In genomic region chr14:68680541-68681051, GRCh38 we compare ENCODE assay signal across 13 cellular contexts.
DNase-seq lines count a peak whose midpoint lies in the region; ATAC-seq, FAIRE-seq and TF ChIP-seq lines count a peak whose summit lies in the region.
"Had no signal": no experiment of that assay in that cellular context is flagged by ENCODE, and none has a peak within 500 bp of the region (broad histone marks: within the 10 kb centered on the region; RNA-seq: fewer than 3 reads in every experiment).

No MANE protein-coding gene starts in this region.

- CTCF ChIA-PET in A549 (lab: Yijun Ruan, JAX), result interaction anchor here (1.2 to 2.5 kb wide), 3 partner anchors 32 to 747 kb away, joined by 3 to 6 read pairs (median 4); no protein-coding TSS in a partner anchor
- CTCF ChIA-PET in activated CD4-positive, alpha-beta T cell treated with anti-CD3 and anti-CD28 coated beads, Interleukin-2, amount 10 ng/mL, durations not matched to agents 7 days and 5 days (lab: Charles Lee), result interaction anchor here (1.0 to 1.1 kb wide), 2 partner anchors 8 to 109 kb away, joined by 3 to 7 read pairs; no protein-coding TSS in a partner anchor

- no peak overlapping the region for H3K23ac ChIP-seq in trophoblast cell (ENCODE audit: low read length)

- peaks cover 47% of the 10 kb centered on the region for H3K4me1 Mint-ChIP-seq in activated CD4-positive, alpha-beta T cell treated with anti-CD3 and anti-CD28 coated beads, Interleukin-2, amount 10 ng/mL, durations not matched to agents 7 days and 5 days

- peaks cover 7% of the 10 kb centered on the region; the same call in 1 of the 3 replicates for H3K9me3 ChIP-seq in A549
- no peaks in the 10 kb centered on the region for H3K9me3 ChIP-seq in trophoblast cell (ENCODE audit: insufficient read depth, low read depth, low read length)

- H3K18ac ChIP-seq in trophoblast cell (ENCODE audit: low read length), result no peak overlapping the region

- H3K79me2 ChIP-seq in trophoblast cell (ENCODE audit: control insufficient read depth, insufficient read depth, low read length, poor library complexity), result peaks cover 11% of the 10 kb centered on the region

- no peak overlapping the region for H3K4ac ChIP-seq in trophoblast cell (ENCODE audit: low read depth, low read length)

- no peak overlapping the region for H2AFZ ChIP-seq in trophoblast cell (ENCODE audit: insufficient read depth, low read length, poor library complexity)

- 89% methylated on average over 9 of the region's 9 CpGs for WGBS in A549 (ENCODE audit: missing lambda C conversion rate)
- no CpG with 5 or more reads among the region's 9 CpGs for WGBS in trophoblast cell (ENCODE audit: extremely low coverage, insufficient coverage, insufficient read length)

- H3K36me3 Mint-ChIP-seq in activated CD4-positive, alpha-beta T cell treated with anti-CD3 and anti-CD28 coated beads, Interleukin-2, amount 10 ng/mL, durations not matched to agents 7 days and 5 days (ENCODE audit: low read depth), result peaks cover 3% of the 10 kb centered on the region

- no peak overlapping the region for H2BK5ac ChIP-seq in trophoblast cell (ENCODE audit: low read depth, low read length, poor library complexity)

- peak overlapping the region; percentile 44 for H2BK12ac ChIP-seq in trophoblast cell (ENCODE audit: low read length)

- H3K27ac ChIP-seq in A549 (peak overlapping the region; percentile 86 to 94; a peak in 5 of 6 replicates), foreskin keratinocyte (peak overlapping the region; percentile 92), trophoblast cell (ENCODE audit: low read depth, low read length) (no peak overlapping the region)

- POLR2A ChIA-PET in A549 (lab: Yijun Ruan, JAX), result no interaction called here
- POLR2A ChIA-PET in activated CD4-positive, alpha-beta T cell treated with anti-CD3 and anti-CD28 coated beads, Interleukin-2, amount 10 ng/mL, durations not matched to agents 7 days and 5 days (lab: Charles Lee), result no interaction called here

- no peak overlapping the region for H3K4me3 Mint-ChIP-seq in activated CD4-positive, alpha-beta T cell treated with anti-CD3 and anti-CD28 coated beads, Interleukin-2, amount 10 ng/mL, durations not matched to agents 7 days and 5 days

- H3K4me1 ChIP-seq in A549 (peaks cover 39% of the 10 kb centered on the region), foreskin keratinocyte (peaks cover 69% of the 10 kb centered on the region), trophoblast cell (ENCODE audit: control insufficient read depth in 1 of 2, insufficient read depth in 2 of 2, low read length in 2 of 2) (peaks cover 27 to 34% of the 10 kb centered on the region in 2 experiments)

- ATAC-seq in A549 (no peak), foreskin keratinocyte (no peak), GM21390 (IDR thresholded peaks at IDR 0.05; ENCODE audit: unreplicated experiment) (no peak), HG03442 (IDR thresholded peaks at IDR 0.05; ENCODE audit: unreplicated experiment) (no peak)

- peaks cover 38% of the 10 kb centered on the region for H3K79me1 ChIP-seq in trophoblast cell (ENCODE audit: low read length)

- H4K8ac ChIP-seq in trophoblast cell (ENCODE audit: low read depth, low read length), result no peak overlapping the region

- H3K9ac ChIP-seq in trophoblast cell (ENCODE audit: low read length), result no peak overlapping the region

- H3K36me3 ChIP-seq in trophoblast cell (ENCODE audit: control insufficient read depth in 1 of 2, insufficient read depth in 2 of 2, low read length in 2 of 2), result no peaks in the 10 kb centered on the region

- no peaks in the 10 kb centered on the region for H3K27me3 Mint-ChIP-seq in activated CD4-positive, alpha-beta T cell treated with anti-CD3 and anti-CD28 coated beads, Interleukin-2, amount 10 ng/mL, durations not matched to agents 7 days and 5 days

- DNase-seq in A549 (ENCODE audit: low read depth in 1 of 2, low spot score in 1 of 2) (no peak), RPMI7951 (ENCODE audit: low read depth) (peak; percentile 67), foreskin keratinocyte (peak; percentile 84 to 94), trophoblast cell (peak; percentile 27 to 63), NOMO-1 treated with dmso at 0.1 percent for 144 hours (lab: John Stamatoyannopoulos, UW; ENCODE audit: unreplicated experiment) (no peak)
- DNase-seq in activated CD4-positive, alpha-beta T cell treated with anti-CD3 and anti-CD28 coated beads, Interleukin-2, amount 10 ng/mL, durations not matched to agents 7 days and 5 days, result no peak
- DNase-seq: ACHN, amygdala, NCI-H1092, NCI-H748 treated with DMSO at 0.1 percent for 48 hours had no signal

- no peak for TF ChIP-seq EP300 in A549 (IDR thresholded peaks at IDR 0.05)

- no peak for TF ChIP-seq RAD21 in A549 (conservative IDR thresholded peaks at IDR 0.05 in 1 of 2, IDR thresholded peaks at IDR 0.05 in 1 of 2)

- no peak for TF ChIP-seq CTCF in A549 (IDR thresholded peaks at IDR 0.05)
- no peak for TF ChIP-seq CTCF in foreskin keratinocyte (conservative IDR thresholded peaks at IDR 0.05)

- no peak overlapping the region for H3K4me2 ChIP-seq in A549
- no peak overlapping the region for H3K4me2 ChIP-seq in trophoblast cell (ENCODE audit: low read length)

- H3K9me3 Mint-ChIP-seq in activated CD4-positive, alpha-beta T cell treated with anti-CD3 and anti-CD28 coated beads, Interleukin-2, amount 10 ng/mL, durations not matched to agents 7 days and 5 days, result no peaks in the 10 kb centered on the region

- no peaks in the 10 kb centered on the region for H3K27me3 ChIP-seq in foreskin keratinocyte
- no peaks in the 10 kb centered on the region for H3K27me3 ChIP-seq in trophoblast cell (ENCODE audit: insufficient read depth, low read length)

- H4K12ac ChIP-seq in trophoblast cell (ENCODE audit: low read depth, low read length), result no peak overlapping the region

- no peak for TF ChIP-seq POLR2A in A549 (IDR thresholded peaks at IDR 0.05; ENCODE audit: low read length)

- H3K14ac ChIP-seq in trophoblast cell (ENCODE audit: low read length), result no peak overlapping the region

- H2AK5ac ChIP-seq in trophoblast cell (ENCODE audit: low read length), result peak overlapping the region; percentile 49

- H3K27ac Mint-ChIP-seq in activated CD4-positive, alpha-beta T cell treated with anti-CD3 and anti-CD28 coated beads, Interleukin-2, amount 10 ng/mL, durations not matched to agents 7 days and 5 days, result no peak overlapping the region

- H2BK120ac ChIP-seq in trophoblast cell (ENCODE audit: insufficient read depth, low read length, poor library complexity), result no peak overlapping the region

- no peak for FAIRE-seq in A549 (lab: Jason Lieb, UNC)
- FAIRE-seq: endothelial cell of umbilical vein had no signal

- no peak overlapping the region for H3K4me3 ChIP-seq in A549
- H3K4me3 ChIP-seq in trophoblast cell (ENCODE audit: low read depth, low read length), result no peak overlapping the region

- H4K91ac ChIP-seq in trophoblast cell (ENCODE audit: low read depth, low read length), result peak overlapping the region; percentile 53

TF ChIP-seq in A549, 52 proteins besides CTCF, POLR2A, EP300 and RAD21:
- TF ChIP-seq RARB (CRISPR knock-in tag; IDR thresholded peaks at IDR 0.05) (no peak), HES2 (IDR thresholded peaks at IDR 0.05) (no peak), CHD4 (IDR thresholded peaks at IDR 0.05; ENCODE audit: borderline replicate concordance) (no peak), RNF2 (IDR thresholded peaks at IDR 0.05; ENCODE audit: borderline replicate concordance, low read depth) (no peak), FOXS1 (CRISPR knock-in tag; IDR thresholded peaks at IDR 0.05) (no peak), FOSB (CRISPR knock-in tag; IDR thresholded peaks at IDR 0.05) (no peak), RFX5 (IDR thresholded peaks at IDR 0.05) (no peak), NFE2L2 (conservative IDR thresholded peaks at IDR 0.05; ENCODE audit: low read length) (no peak), HDAC2 (IDR thresholded peaks at IDR 0.05) (no peak), ESRRA (IDR thresholded peaks at IDR 0.05; ENCODE audit: borderline replicate concordance, low read length) (no peak), TFCP2L1 (CRISPR knock-in tag; IDR thresholded peaks at IDR 0.05) (no peak)
- TF ChIP-seq, protein P1, sequence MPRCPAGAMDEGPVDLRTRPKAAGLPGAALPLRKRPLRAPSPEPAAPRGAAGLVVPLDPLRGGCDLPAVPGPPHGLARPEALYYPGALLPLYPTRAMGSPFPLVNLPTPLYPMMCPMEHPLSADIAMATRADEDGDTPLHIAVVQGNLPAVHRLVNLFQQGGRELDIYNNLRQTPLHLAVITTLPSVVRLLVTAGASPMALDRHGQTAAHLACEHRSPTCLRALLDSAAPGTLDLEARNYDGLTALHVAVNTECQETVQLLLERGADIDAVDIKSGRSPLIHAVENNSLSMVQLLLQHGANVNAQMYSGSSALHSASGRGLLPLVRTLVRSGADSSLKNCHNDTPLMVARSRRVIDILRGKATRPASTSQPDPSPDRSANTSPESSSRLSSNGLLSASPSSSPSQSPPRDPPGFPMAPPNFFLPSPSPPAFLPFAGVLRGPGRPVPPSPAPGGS (IDR thresholded peaks at IDR 0.05), result no peak

Comparison
In these comparisons a context has a peak if more than half of its experiments do, and no peak if none do; other contexts are left out.
1. DNase-seq: peak in RPMI7951 (single experiment), foreskin keratinocyte (2 of 2) and trophoblast cell (2 of 2); none in A549 (0 of 2), activated CD4-positive, alpha-beta T cell treated with anti-CD3 and anti-CD28 coated beads, Interleukin-2, amount 10 ng/mL, durations not matched to agents 7 days and 5 days (single experiment) and NOMO-1 treated with dmso at 0.1 percent for 144 hours (single experiment).